ENCODE assay signal across 13 cellular contexts in genomic region chr12:29283969-29284368, GRCh38.
"Had no signal": no experiment of that assay in that cellular context is flagged by ENCODE, and none has a peak within 500 bp of the region (broad histone marks: within the 10 kb centered on the region; RNA-seq: fewer than 3 reads in every experiment).

No MANE protein-coding gene starts in this region.

- H3K4me1 Mint-ChIP-seq: stimulated activated effector memory CD8-positive, alpha-beta T cell treated with anti-CD3 and anti-CD28 coated beads, Interleukin-12 subunit alpha, Interleukin-12 subunit beta, amount 100 ng/mL, for 72 hours had no signal

- DNase-seq: activated CD4-positive, CD25-positive, alpha-beta regulatory T cell; activated naive CD4-positive, alpha-beta T cell treated with anti-CD3 and anti-CD28 coated beads, Interleukin-2, amount 50 U/mL, for 16 hours; activated T-cell treated with anti-CD3 and anti-CD28 coated beads, Interleukin-2, amount 50 U/mL, for 1 hour; amniotic stem cell; dorsolateral prefrontal cortex; esophagus squamous epithelium; hippocampal formation; kidney glomerular epithelial cell; midbrain; tibial artery had no signal

- H3K27ac ChIP-seq: dorsolateral prefrontal cortex, esophagus squamous epithelium, gastroesophageal sphincter, right atrium auricular region, tibial artery had no signal

- H3K9me3 ChIP-seq: esophagus squamous epithelium, gastroesophageal sphincter, right atrium auricular region, tibial artery had no signal

- H3K9me3 Mint-ChIP-seq: stimulated activated effector memory CD8-positive, alpha-beta T cell treated with anti-CD3 and anti-CD28 coated beads, Interleukin-12 subunit alpha, Interleukin-12 subunit beta, amount 100 ng/mL, for 72 hours had no signal

- H3K4me1 ChIP-seq: esophagus squamous epithelium, gastroesophageal sphincter, right atrium auricular region, tibial artery had no signal

- H3K36me3 Mint-ChIP-seq: stimulated activated effector memory CD8-positive, alpha-beta T cell treated with anti-CD3 and anti-CD28 coated beads, Interleukin-12 subunit alpha, Interleukin-12 subunit beta, amount 100 ng/mL, for 72 hours had no signal

- H3K27ac Mint-ChIP-seq: stimulated activated effector memory CD8-positive, alpha-beta T cell treated with anti-CD3 and anti-CD28 coated beads, Interleukin-12 subunit alpha, Interleukin-12 subunit beta, amount 100 ng/mL, for 72 hours had no signal

- H3K27me3 ChIP-seq: dorsolateral prefrontal cortex, esophagus squamous epithelium, gastroesophageal sphincter, right atrium auricular region, tibial artery had no signal

- H3K36me3 ChIP-seq: esophagus squamous epithelium, gastroesophageal sphincter, right atrium auricular region, tibial artery had no signal

- H3K4me3 ChIP-seq: dorsolateral prefrontal cortex, esophagus squamous epithelium, gastroesophageal sphincter, right atrium auricular region, tibial artery had no signal

- ATAC-seq: gastroesophageal sphincter; stimulated activated effector memory CD8-positive, alpha-beta T cell treated with anti-CD3 and anti-CD28 coated beads, Interleukin-12 subunit alpha, Interleukin-12 subunit beta, amount 100 ng/mL, for 72 hours had no signal

- H3K4me3 Mint-ChIP-seq: stimulated activated effector memory CD8-positive, alpha-beta T cell treated with anti-CD3 and anti-CD28 coated beads, Interleukin-12 subunit alpha, Interleukin-12 subunit beta, amount 100 ng/mL, for 72 hours had no signal
